24 cellular contexts compared by ENCODE assay signal in genomic region chr20:40017765-40018164, GRCh38.
"Had no signal": no experiment of that assay in that cellular context is flagged by ENCODE, and none has a peak within 500 bp of the region (broad histone marks: within the 10 kb centered on the region; RNA-seq: fewer than 3 reads in every experiment).

No MANE protein-coding gene starts in this region.

- ATAC-seq: effector memory CD8-positive, alpha-beta T cell; foreskin keratinocyte; heart right ventricle; left cardiac atrium; left lung; left ventricle myocardium superior; lower lobe of right lung; mucosa of descending colon; naive thymus-derived CD8-positive, alpha-beta T cell had no signal

- H3K4me3 ChIP-seq: colonic mucosa, dorsolateral prefrontal cortex, esophagus muscularis mucosa, heart right ventricle, left lung, lower lobe of right lung, mucosa of descending colon had no signal

- H3K27me3 ChIP-seq: colonic mucosa, esophagus muscularis mucosa, foreskin keratinocyte, heart right ventricle, left lung had no signal

- H3K36me3 ChIP-seq: colonic mucosa, esophagus muscularis mucosa, heart right ventricle, left lung, lower lobe of right lung had no signal

- FAIRE-seq: endometrium, frontal cortex, islet of Langerhans, keratinocyte had no signal

- H3K9me3 ChIP-seq: colonic mucosa, esophagus muscularis mucosa, left lung, lower lobe of right lung, mucosa of descending colon had no signal

- H3K4me1 ChIP-seq: colonic mucosa, esophagus muscularis mucosa, heart right ventricle, left lung, lower lobe of right lung had no signal

- DNase-seq: colonic mucosa; dermis blood vessel endothelial cell; dorsolateral prefrontal cortex; effector CD8-positive, alpha-beta T cell; effector memory CD8-positive, alpha-beta T cell; endodermal cell; foreskin keratinocyte; glutamatergic neuron; head of caudate nucleus; heart right ventricle; hippocampal formation; left cardiac atrium; left lung; left ventricle myocardium superior; lower lobe of right lung; mesenchymal stem cell; mucosa of descending colon; naive B cell; naive thymus-derived CD8-positive, alpha-beta T cell had no signal

- H3K27ac ChIP-seq: colonic mucosa, dorsolateral prefrontal cortex, esophagus muscularis mucosa, foreskin keratinocyte, heart right ventricle, left lung, lower lobe of right lung had no signal
